Comparison of ENCODE assay signal across 1 cellular context in genomic region chr17:50687200-50688066, GRCh38.
A peak's percentile ranks its signal among the peaks of the same experiment; 100 is the strongest.
TF ChIP-seq lines count a peak whose summit lies in the region.

No MANE protein-coding gene starts in this region.

TF ChIP-seq in HepG2, 621 proteins besides CTCF, POLR2A, EP300 and RAD21 (continued from another document):
- TF ChIP-seq ARNT2 (CRISPR knock-in tag; IDR thresholded peaks at IDR 0.05; ENCODE audit: low read depth): no peak
- TF ChIP-seq SOX5 (CRISPR knock-in tag; IDR thresholded peaks at IDR 0.05; ENCODE audit: borderline replicate concordance): no peak
- TF ChIP-seq RFXAP (CRISPR knock-in tag; IDR thresholded peaks at IDR 0.05; ENCODE audit: borderline replicate concordance): no peak
- TF ChIP-seq RARG (CRISPR knock-in tag; IDR thresholded peaks at IDR 0.05; ENCODE audit: low read depth): no peak
- 0 out of 2 replicates have a peak, but pooled peaks have one; percentile 9 for TF ChIP-seq FOXJ3 (CRISPR knock-in tag; IDR thresholded peaks at IDR 0.05; ENCODE audit: borderline replicate concordance)
- no peak; the same call in 1 of the 2 replicates for TF ChIP-seq ZNF143 (CRISPR knock-in tag; IDR thresholded peaks at IDR 0.05)
- peak; percentile 62; the same call in 1 of the 2 replicates for TF ChIP-seq PPARG (CRISPR knock-in tag; conservative IDR thresholded peaks at IDR 0.05)
- no peak for TF ChIP-seq HNRNPK (IDR thresholded peaks at IDR 0.05; ENCODE audit: low read depth, low read length, poor library complexity, severe bottlenecking)
- no peak; the same call in 1 of the 2 replicates for TF ChIP-seq WIZ (CRISPR knock-in tag; IDR thresholded peaks at IDR 0.05)
- peak; percentile 52 for TF ChIP-seq ARID5B (CRISPR knock-in tag; IDR thresholded peaks at IDR 0.05)
- peak; percentile 37; the same call in 1 of the 2 replicates for TF ChIP-seq THAP11 (CRISPR knock-in tag; IDR thresholded peaks at IDR 0.05)
- TF ChIP-seq ZBTB33 (CRISPR knock-in tag; IDR thresholded peaks at IDR 0.05): peak; percentile 69
- TF ChIP-seq ZNF30 (CRISPR knock-in tag; IDR thresholded peaks at IDR 0.05): no peak
- TF ChIP-seq ZBTB1 (CRISPR knock-in tag; IDR thresholded peaks at IDR 0.05; ENCODE audit: borderline replicate concordance): 0 out of 2 replicates have a peak, but pooled peaks have one; percentile 31
- TF ChIP-seq UBTF (CRISPR knock-in tag; IDR thresholded peaks at IDR 0.05): peak; percentile 78
- TF ChIP-seq POGZ (CRISPR knock-in tag; IDR thresholded peaks at IDR 0.05): peak; percentile 64; the same call in 1 of the 2 replicates
- no peak for TF ChIP-seq ZNF251 (CRISPR knock-in tag; IDR thresholded peaks at IDR 0.05)
- TF ChIP-seq ATF6 (CRISPR knock-in tag; conservative IDR thresholded peaks at IDR 0.05): 0 out of 2 replicates have a peak, but pooled peaks have one; percentile 35
- no peak for TF ChIP-seq DNMT1 (CRISPR knock-in tag; IDR thresholded peaks at IDR 0.05)
- 0 out of 2 replicates have a peak, but pooled peaks have one; percentile 46 for TF ChIP-seq TBX3 (IDR thresholded peaks at IDR 0.05; ENCODE audit: borderline replicate concordance)
- no peak for TF ChIP-seq ATF7 (IDR thresholded peaks at IDR 0.05)
- TF ChIP-seq ATF7 (CRISPR knock-in tag; IDR thresholded peaks at IDR 0.05): no peak
- TF ChIP-seq HNRNPLL (IDR thresholded peaks at IDR 0.05; ENCODE audit: low read depth, low read length, poor library complexity, severe bottlenecking): peak; percentile 52
- peak; percentile 61; the same call in 1 of the 2 replicates for TF ChIP-seq HOXA5 (CRISPR knock-in tag; IDR thresholded peaks at IDR 0.05)
- TF ChIP-seq ZNF343 (CRISPR knock-in tag; IDR thresholded peaks at IDR 0.05): 0 out of 2 replicates have a peak, but pooled peaks have one; percentile 56
- peak; percentile 52; the same call in 1 of the 2 replicates for TF ChIP-seq RXRB (CRISPR knock-in tag; IDR thresholded peaks at IDR 0.05; ENCODE audit: borderline replicate concordance)
- TF ChIP-seq FOXA1 (IDR thresholded peaks at IDR 0.05): no peak
- TF ChIP-seq FOXA1 (CRISPR knock-in tag; IDR thresholded peaks at IDR 0.05): 0 out of 2 replicates have a peak, but pooled peaks have one; percentile 5
- 0 out of 2 replicates have a peak, but pooled peaks have one; percentile 6 for TF ChIP-seq MYNN (CRISPR knock-in tag; IDR thresholded peaks at IDR 0.05; ENCODE audit: low read depth)
- no peak for TF ChIP-seq SRSF1 (optimal IDR thresholded peaks at IDR 0.05; ENCODE audit: low read depth, low read length)
- 0 out of 2 replicates have a peak, but pooled peaks have one; percentile 33 for TF ChIP-seq MXD1 (CRISPR knock-in tag; IDR thresholded peaks at IDR 0.05)
- TF ChIP-seq ZBTB37 (CRISPR knock-in tag; IDR thresholded peaks at IDR 0.05): no peak
- TF ChIP-seq IRF9 (CRISPR knock-in tag; IDR thresholded peaks at IDR 0.05; ENCODE audit: borderline replicate concordance): 0 out of 2 replicates have a peak, but pooled peaks have one; percentile 11
- TF ChIP-seq ZNF224 (CRISPR knock-in tag; IDR thresholded peaks at IDR 0.05): peak; percentile 22; the same call in 1 of the 2 replicates
